Comparison of ENCODE assay signal across 22 cellular contexts in the genomic region with DNA sequence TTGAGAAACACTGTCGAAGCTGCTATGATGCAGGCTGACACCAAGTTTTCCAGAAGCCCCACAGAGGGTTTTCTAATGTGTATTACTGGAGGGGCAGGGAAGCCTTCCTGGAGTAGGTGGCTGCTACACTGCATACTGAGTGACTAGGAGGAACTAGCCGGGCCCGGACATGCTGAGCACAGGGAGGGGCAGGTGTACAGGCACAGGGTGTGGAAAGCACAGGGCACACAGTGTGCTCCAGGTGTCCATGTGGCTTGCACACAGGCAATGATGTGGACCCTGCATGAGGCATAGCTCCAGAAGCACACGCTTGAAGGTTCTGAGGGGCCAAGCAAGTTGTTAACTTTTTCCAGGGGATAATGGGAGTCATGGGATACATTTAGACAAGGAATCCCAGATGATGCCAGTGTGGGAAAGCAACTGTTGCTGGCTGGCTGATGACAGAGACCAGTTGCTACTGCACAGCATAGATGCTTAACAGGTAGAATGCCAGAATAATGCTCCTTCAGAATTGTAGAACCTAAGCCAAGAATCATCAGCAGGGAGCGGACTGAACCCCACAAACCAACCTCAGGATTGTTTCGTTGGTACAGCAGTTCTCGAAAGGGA. TPM values are rescaled to one million over a fixed set of nuclear protein-coding genes. Genes with fewer than 3 reads are reported as not detected.
"Had no signal": no experiment of that assay in that cellular context is flagged by ENCODE, and none has a peak within 500 bp of the region (broad histone marks: within the 10 kb centered on the region; RNA-seq: fewer than 3 reads in every experiment).

No MANE protein-coding gene starts in this region.

- H3K27ac Mint-ChIP-seq: activated CD4-positive, alpha-beta T cell treated with anti-CD3 and anti-CD28 coated beads, Interleukin-2, amount 10 ng/mL, durations not matched to agents 24 days and 14 days; activated CD8-positive, alpha-beta T cell treated with anti-CD3 and anti-CD28 coated beads for 36 hours; activated naive CD4-positive, alpha-beta T cell treated with anti-CD3 and anti-CD28 coated beads, Interleukin-2, amount 50 U/mL, for 24 hours; activated T-cell treated with anti-CD3 and anti-CD28 coated beads, Interleukin-2, amount 50 U/mL, for 24 hours; activated T-helper 2 cell treated with anti-CD3 and anti-CD28 coated beads, Interferon-gamma antibody, Interleukin-2, Interleukin-4, amounts not matched to agents 10 μg/mL and 5 μg/mL and 100 μg/mL, durations not matched to agents 14 hours and 24 hours and 36 hours; memory B cell; naive thymus-derived CD4-positive, alpha-beta T cell had no signal

- ATAC-seq: activated CD8-positive, alpha-beta T cell treated with anti-CD3 and anti-CD28 coated beads for 36 hours; left ventricle myocardium superior; naive thymus-derived CD4-positive, alpha-beta T cell had no signal

- H3K4me3 ChIP-seq: ascending aorta, prostate gland, right atrium auricular region, skin epidermis, thyroid gland had no signal

- H3K4me1 Mint-ChIP-seq: activated CD4-positive, alpha-beta T cell treated with anti-CD3 and anti-CD28 coated beads, Interleukin-2, amount 10 ng/mL, durations not matched to agents 24 days and 14 days; activated naive CD4-positive, alpha-beta T cell treated with anti-CD3 and anti-CD28 coated beads, Interleukin-2, amount 50 U/mL, for 24 hours; memory B cell had no signal

- H3K9me3 Mint-ChIP-seq: activated CD4-positive, alpha-beta T cell treated with anti-CD3 and anti-CD28 coated beads, Interleukin-2, amount 10 ng/mL, durations not matched to agents 24 days and 14 days; activated CD8-positive, alpha-beta T cell treated with anti-CD3 and anti-CD28 coated beads for 36 hours; activated naive CD4-positive, alpha-beta T cell treated with anti-CD3 and anti-CD28 coated beads, Interleukin-2, amount 50 U/mL, for 24 hours; activated T-cell treated with anti-CD3 and anti-CD28 coated beads, Interleukin-2, amount 50 U/mL, for 24 hours; activated T-helper 2 cell treated with anti-CD3 and anti-CD28 coated beads, Interferon-gamma antibody, Interleukin-2, Interleukin-4, amounts not matched to agents 10 μg/mL and 5 μg/mL and 100 μg/mL, durations not matched to agents 14 hours and 24 hours and 36 hours; memory B cell; naive thymus-derived CD4-positive, alpha-beta T cell had no signal

- DNase-seq: activated CD4-positive, alpha-beta T cell treated with anti-CD3 and anti-CD28 coated beads, Interleukin-2, amount 10 ng/mL, durations not matched to agents 24 days and 14 days; activated CD4-positive, CD25-positive, alpha-beta regulatory T cell; activated CD8-positive, alpha-beta T cell treated with anti-CD3 and anti-CD28 coated beads for 36 hours; activated T-cell treated with anti-CD3 and anti-CD28 coated beads, Interleukin-2, amount 50 U/mL, for 24 hours; cerebellar nuclear complex; cortex of kidney; head of caudate nucleus; kidney; left ventricle myocardium superior; naive thymus-derived CD4-positive, alpha-beta T cell; stimulated activated CD4-positive, alpha-beta T cell treated with anti-CD3 and anti-CD28 coated beads, Interleukin-15, amount 100 ng/mL, for 24 hours; stimulated activated CD4-positive, alpha-beta T cell treated with anti-CD3 and anti-CD28 coated beads, Interleukin-2, amount 100 ng/mL, for 48 hours; T-helper 1 cell; T-helper 9 cell; thyroid gland had no signal

- H3K4me1 ChIP-seq: ascending aorta, prostate gland, right atrium auricular region, thyroid gland had no signal

- H3K27me3 ChIP-seq: ascending aorta, right atrium auricular region, thyroid gland had no signal

- H3K4me3 Mint-ChIP-seq: activated CD4-positive, alpha-beta T cell treated with anti-CD3 and anti-CD28 coated beads, Interleukin-2, amount 10 ng/mL, durations not matched to agents 24 days and 14 days; activated CD8-positive, alpha-beta T cell treated with anti-CD3 and anti-CD28 coated beads for 36 hours; activated naive CD4-positive, alpha-beta T cell treated with anti-CD3 and anti-CD28 coated beads, Interleukin-2, amount 50 U/mL, for 24 hours; activated T-cell treated with anti-CD3 and anti-CD28 coated beads, Interleukin-2, amount 50 U/mL, for 24 hours; memory B cell; naive thymus-derived CD4-positive, alpha-beta T cell had no signal

- H3K27ac ChIP-seq: ascending aorta, prostate gland, right atrium auricular region, skin epidermis, thyroid gland had no signal

- H3K36me3 Mint-ChIP-seq: activated naive CD4-positive, alpha-beta T cell treated with anti-CD3 and anti-CD28 coated beads, Interleukin-2, amount 50 U/mL, for 24 hours had no signal

- H3K27me3 Mint-ChIP-seq: activated CD4-positive, alpha-beta T cell treated with anti-CD3 and anti-CD28 coated beads, Interleukin-2, amount 10 ng/mL, durations not matched to agents 24 days and 14 days; activated CD8-positive, alpha-beta T cell treated with anti-CD3 and anti-CD28 coated beads for 36 hours; activated naive CD4-positive, alpha-beta T cell treated with anti-CD3 and anti-CD28 coated beads, Interleukin-2, amount 50 U/mL, for 24 hours; activated T-cell treated with anti-CD3 and anti-CD28 coated beads, Interleukin-2, amount 50 U/mL, for 24 hours; memory B cell; naive thymus-derived CD4-positive, alpha-beta T cell had no signal

- H3K9me3 ChIP-seq: ascending aorta, prostate gland, right atrium auricular region, thyroid gland had no signal

RNA-seq across cellular contexts. Expression of gene FANK1, which starts 29.8 kb away (rescaled TPM):
- total RNA-seq: activated CD4-positive, alpha-beta T cell treated with anti-CD3 and anti-CD28 coated beads, Interleukin-2, amount 10 ng/mL, durations not matched to agents 24 days and 14 days; activated T-helper 2 cell treated with anti-CD3 and anti-CD28 coated beads, Interferon-gamma antibody, Interleukin-2, Interleukin-4, amounts not matched to agents 10 μg/mL and 5 μg/mL and 100 μg/mL, durations not matched to agents 14 hours and 24 hours and 36 hours; ascending aorta had no signal
- polyA plus RNA-seq: naive thymus-derived CD4-positive, alpha-beta T cell had no signal
